ENCODE assay signal across 8 cellular contexts in the genomic region with DNA sequence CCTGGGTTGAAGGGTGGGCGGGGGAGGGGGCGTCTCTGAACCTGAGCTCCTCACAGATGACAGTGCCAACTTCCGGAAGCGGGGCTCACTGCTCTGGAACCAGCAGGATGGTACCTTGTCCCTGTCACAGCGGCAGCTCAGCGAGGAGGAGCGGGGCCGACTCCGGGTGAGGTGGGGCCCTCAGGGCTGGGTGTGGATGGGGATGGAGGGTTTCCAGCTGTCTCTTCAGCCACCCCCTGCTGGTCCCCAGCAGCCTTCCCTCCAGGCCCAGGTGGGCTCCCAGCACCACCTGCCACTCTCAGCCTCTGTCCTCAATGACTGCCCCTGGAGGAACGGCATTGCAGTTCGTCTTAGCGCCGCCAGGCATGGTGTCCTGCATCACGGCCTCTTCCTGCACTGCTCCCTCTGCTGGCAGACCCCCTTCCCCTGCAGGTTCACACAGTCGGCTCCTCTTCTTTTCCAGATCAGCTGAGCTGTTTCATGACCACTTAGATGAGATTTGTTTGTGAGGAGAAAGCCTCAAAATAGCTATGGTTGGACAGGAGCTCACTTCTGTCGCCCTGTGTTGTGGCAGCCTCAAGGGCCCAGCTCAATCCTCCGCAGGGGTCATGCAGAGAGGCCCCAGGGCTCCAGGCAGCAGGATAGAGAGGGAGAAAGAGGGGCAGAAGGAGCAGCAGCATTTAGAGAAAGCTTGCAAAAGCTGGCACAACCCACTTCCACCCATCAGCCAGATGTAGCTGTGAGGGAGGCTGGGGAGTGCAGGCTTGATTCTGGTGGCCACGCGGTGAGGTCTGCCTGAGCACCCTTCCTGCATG. TPM values are rescaled to one million over a fixed set of nuclear protein-coding genes. Genes with fewer than 3 reads are reported as not detected.
DNase-seq lines count a peak whose midpoint lies in the region; ATAC-seq and TF ChIP-seq lines count a peak whose summit lies in the region.

No MANE protein-coding gene starts in this region.

- in situ Hi-C loops in SK-MEL-5 (cut with HindIII; ENCODE audit: low pct_unique_long_range_greater_than_20kb, low sequenced_read_pairs): no loop called here

- peak; percentile 60 for DNase-seq in AG20443 (ENCODE audit: low spot score)
- peak; percentile 64 for DNase-seq in SK-MEL-5 (ENCODE audit: low read depth, low spot score)
- peak; percentile 21 for DNase-seq in iris pigment epithelial cell (ENCODE audit: low read depth)
- DNase-seq in HCEC 1CT: no peak
- DNase-seq in NCI-H2171 treated with DMSO at 0.1 percent for 48 hours (lab: John Stamatoyannopoulos, UW): no peak

- ATAC-seq in esophagus mucosa: no peak
- no peak for ATAC-seq in HG02571 (IDR thresholded peaks at IDR 0.05; ENCODE audit: unreplicated experiment)

- peak; percentile 82 for TF ChIP-seq CTCF in GM12872 (IDR thresholded peaks at IDR 0.05; ENCODE audit: insufficient read depth, low read depth, low read length)

RNA-seq across cellular contexts. Expression of a gene that starts 2.5 kb away (rescaled TPM):
- total RNA-seq in SK-MEL-5 (2014; rRNA removed; shearing (Covaris generic)): 0.27 and 0.29 TPM in 2 replicates
- 0.73 and 0.86 TPM in 2 replicates for polyA plus RNA-seq in SK-MEL-5 (2015; cell fraction: cytosol; rRNA removed)
- polyA plus RNA-seq in SK-MEL-5 (2015; cell fraction: nucleus; rRNA removed): not detected in 2 replicates
- 1.1 TPM for total RNA-seq in esophagus mucosa

RNA-seq across cellular contexts. Expression of a gene that starts 2.8 kb away (rescaled TPM):
- 127 and 148 TPM in 2 replicates for total RNA-seq in SK-MEL-5 (2014; rRNA removed; shearing (Covaris generic))
- polyA plus RNA-seq in SK-MEL-5 (2015; cell fraction: cytosol; rRNA removed): 330 and 352 TPM in 2 replicates
- polyA plus RNA-seq in SK-MEL-5 (2015; cell fraction: nucleus; rRNA removed): 34.3 and 69.1 TPM in 2 replicates
- 53.8 TPM for total RNA-seq in esophagus mucosa

RNA-seq across cellular contexts. Expression of a gene that starts 31.9 kb away (rescaled TPM):
- 26.4 and 29.0 TPM in 2 replicates for total RNA-seq in SK-MEL-5 (2014; rRNA removed; shearing (Covaris generic))
- polyA plus RNA-seq in SK-MEL-5 (2015; cell fraction: cytosol; rRNA removed): 37.0 and 57.6 TPM in 2 replicates
- 23.9 and 31.3 TPM in 2 replicates for polyA plus RNA-seq in SK-MEL-5 (2015; cell fraction: nucleus; rRNA removed)
- 38.4 TPM for total RNA-seq in esophagus mucosa

RNA-seq across cellular contexts. Expression of a gene that starts 34.6 kb away (rescaled TPM):
- not detected in 2 replicates for total RNA-seq in SK-MEL-5 (2014; rRNA removed; shearing (Covaris generic))
- polyA plus RNA-seq in SK-MEL-5 (2015; cell fraction: cytosol; rRNA removed): not detected in 2 replicates
- not detected in 2 replicates for polyA plus RNA-seq in SK-MEL-5 (2015; cell fraction: nucleus; rRNA removed)
- not detected for total RNA-seq in esophagus mucosa

RNA-seq across cellular contexts. Expression of a gene that starts 46.4 kb away (rescaled TPM):
- total RNA-seq in SK-MEL-5 (2014; rRNA removed; shearing (Covaris generic)): not detected in 2 replicates
- polyA plus RNA-seq in SK-MEL-5 (2015; cell fraction: cytosol; rRNA removed): not detected in 2 replicates
- polyA plus RNA-seq in SK-MEL-5 (2015; cell fraction: nucleus; rRNA removed): not detected in 2 replicates
- 0.08 TPM for total RNA-seq in esophagus mucosa

Comparison
In these comparisons a context has a peak if more than half of its experiments do, and no peak if none do; other contexts are left out.
1. DNase-seq: peak in AG20443 (single experiment), SK-MEL-5 (single experiment) and iris pigment epithelial cell (single experiment); none in HCEC 1CT (single experiment) and NCI-H2171 treated with DMSO at 0.1 percent for 48 hours (single experiment).